Comparison of ENCODE assay signal across 1 cellular context in the genomic region with DNA sequence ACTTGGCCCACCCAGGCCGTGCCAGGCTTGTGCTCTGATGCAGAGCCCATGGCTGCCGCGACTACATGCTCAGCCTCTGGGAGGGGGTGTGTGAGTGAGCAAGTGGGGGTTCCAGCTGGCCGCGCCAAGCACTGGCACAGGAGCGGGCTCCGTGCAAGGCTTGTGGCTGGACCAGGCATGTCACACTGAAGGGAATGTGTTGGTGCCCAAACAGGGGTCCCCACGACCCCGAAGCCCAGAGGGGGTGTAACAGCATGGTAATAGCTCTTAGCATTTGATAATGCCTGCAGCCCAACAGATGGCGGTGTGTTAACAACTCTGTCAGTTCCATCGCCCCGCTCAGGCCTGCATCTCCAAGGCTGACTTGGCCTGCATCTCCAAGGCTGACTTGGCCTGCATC.
TF ChIP-seq lines count a peak whose summit lies in the region.

No MANE protein-coding gene starts in this region.

TF ChIP-seq in K562, 482 proteins besides CTCF, POLR2A, EP300 and RAD21:
- TF ChIP-seq ZKSCAN3 (CRISPR knock-in tag; IDR thresholded peaks at IDR 0.05) (no peak), ELK3 (CRISPR knock-in tag; IDR thresholded peaks at IDR 0.05) (no peak), CBFB (CRISPR knock-in tag; IDR thresholded peaks at IDR 0.05) (no peak), SMC3 (conservative IDR thresholded peaks at IDR 0.05; ENCODE audit: insufficient read depth, low read depth, low read length) (0 out of 2 replicates have a peak, but pooled peaks have one; percentile 16), ATF7 (IDR thresholded peaks at IDR 0.05) (no peak), TEAD2 (tag; IDR thresholded peaks at IDR 0.05) (no peak), ZBTB33 (CRISPR knock-in tag; IDR thresholded peaks at IDR 0.05) (peak; percentile 62), ZBTB11 (CRISPR knock-in tag; IDR thresholded peaks at IDR 0.05) (no peak), RBM39 (optimal IDR thresholded peaks at IDR 0.05; ENCODE audit: low read depth, low read length) (no peak), MAFG (tag; conservative IDR thresholded peaks at IDR 0.05) (no peak), NFE2L1 (tag; IDR thresholded peaks at IDR 0.05; ENCODE audit: borderline replicate concordance, low read depth) (no peak), PCBP2 (IDR thresholded peaks at IDR 0.05; ENCODE audit: low read depth, low read length, poor library complexity, severe bottlenecking) (no peak), POLR2G (IDR thresholded peaks at IDR 0.05; ENCODE audit: low read depth, low read length) (peak; percentile 61), POLR2AphosphoS5 (IDR thresholded peaks at IDR 0.05; ENCODE audit: control insufficient read depth, insufficient read depth, low read depth, low read length) (no peak), MED1 (CRISPR knock-in tag; IDR thresholded peaks at IDR 0.05; ENCODE audit: borderline replicate concordance) (no peak), ELF4 (CRISPR knock-in tag; IDR thresholded peaks at IDR 0.05) (no peak), ARHGAP35 (IDR thresholded peaks at IDR 0.05; ENCODE audit: partially characterized antibody) (no peak), CBFA2T2 (conservative IDR thresholded peaks at IDR 0.05) (no peak), ZNF175 (CRISPR knock-in tag; IDR thresholded peaks at IDR 0.05; ENCODE audit: low read depth) (no peak), ZBTB43 (CRISPR knock-in tag; IDR thresholded peaks at IDR 0.05) (0 out of 2 replicates have a peak, but pooled peaks have one; percentile 35), TAF9B (IDR thresholded peaks at IDR 0.05; ENCODE audit: partially characterized antibody) (no peak), RBBP5 (IDR thresholded peaks at IDR 0.05; ENCODE audit: borderline replicate concordance, insufficient read depth, low read length, poor library complexity, severe bottlenecking) (no peak), SNRNP70 (optimal IDR thresholded peaks at IDR 0.05; ENCODE audit: low read depth, low read length) (no peak)
TF ChIP-seq in K562: peak in this region for 4.
